14 cellular contexts compared by ENCODE assay signal in genomic region chrX:110244951-110245480, GRCh38.
"Had no signal": no experiment of that assay in that cellular context is flagged by ENCODE, and none has a peak within 500 bp of the region (broad histone marks: within the 10 kb centered on the region; RNA-seq: fewer than 3 reads in every experiment).

No MANE protein-coding gene starts in this region.

- DNase-seq: activated CD4-positive, alpha-beta memory T cell treated with anti-CD3 and anti-CD28 coated beads for 36 hours; activated CD8-positive, alpha-beta memory T cell treated with anti-CD3 and anti-CD28 coated beads, Interleukin-2, amount 10 ng/mL, durations not matched to agents 7 days and 5 days; activated effector memory CD4-positive, alpha-beta T cell treated with Interleukin-2 at 50 U/mL for 16 hours; activated T-cell treated with anti-CD3 and anti-CD28 coated beads, Interleukin-2, amount 50 U/mL, for 1 hour; amniotic stem cell; body of pancreas; central memory CD4-positive, alpha-beta T cell; cortex of kidney; effector CD4-positive, alpha-beta T cell; T-helper 1 cell had no signal

- H3K27ac ChIP-seq: body of pancreas, esophagus muscularis mucosa, VCaP had no signal

- H3K9me3 ChIP-seq: body of pancreas had no signal

- H3K4me1 ChIP-seq: body of pancreas, esophagus muscularis mucosa had no signal

- H3K36me3 ChIP-seq: esophagus muscularis mucosa had no signal

- H3K4me3 ChIP-seq: body of pancreas, esophagus muscularis mucosa had no signal

- ATAC-seq: activated CD8-positive, alpha-beta memory T cell treated with anti-CD3 and anti-CD28 coated beads, Interleukin-2, amount 10 ng/mL, durations not matched to agents 7 days and 5 days; body of pancreas; natural killer cell treated with Interleukin-12 subunit alpha and Interleukin-12 subunit beta and Interleukin-15 and Interleukin-18, amount 100 ng/mL, for 72 hours; stimulated activated effector memory CD8-positive, alpha-beta T cell treated with anti-CD3 and anti-CD28 coated beads, Interleukin-12 subunit alpha, Interleukin-12 subunit beta, amount 100 ng/mL, for 72 hours had no signal

- H3K27me3 ChIP-seq: body of pancreas, esophagus muscularis mucosa had no signal
